ENCODE assay signal across 12 cellular contexts in genomic region chr7:131010029-131010705, GRCh38.
DNase-seq lines count a peak whose midpoint lies in the region; ATAC-seq and TF ChIP-seq lines count a peak whose summit lies in the region.
"Had no signal": no experiment of that assay in that cellular context is flagged by ENCODE, and none has a peak within 500 bp of the region (broad histone marks: within the 10 kb centered on the region; RNA-seq: fewer than 3 reads in every experiment).

No MANE protein-coding gene starts in this region.

- 94% methylated on average over 12 of the region's 12 CpGs for WGBS in smooth muscle cell (ENCODE audit: low lambda C conversion rate)

- H3K4me3 ChIP-seq in PC-9: no peak overlapping the region
- no peak overlapping the region for H3K4me3 ChIP-seq in effector memory CD4-positive, alpha-beta T cell (ENCODE audit: insufficient read depth, low read depth, low read length, poor library complexity, severe bottlenecking)
- H3K4me3 ChIP-seq in smooth muscle cell: no peak overlapping the region
- H3K4me3 ChIP-seq: coronary artery had no signal

- no peaks in the 10 kb centered on the region for H3K9me2 ChIP-seq in PC-9 (ENCODE audit: insufficient read depth)

- H3K4me1 Mint-ChIP-seq in type B pancreatic cell (ENCODE audit: unreplicated experiment): peaks cover 24% of the 10 kb centered on the region

- H3K4me3 Mint-ChIP-seq in type B pancreatic cell: no peak overlapping the region

- intact Hi-C loops in PC-9 (cut with micrococcal nuclease; ENCODE audit: unreplicated experiment): no loop called here

- no TSS peak for BruUV-seq in PC-9 (replicated peaks; lab: Mats Ljungman, UMichigan)

- TF ChIP-seq CTCF in PC-9 (conservative IDR thresholded peaks at IDR 0.05): no peak
- TF ChIP-seq CTCF in smooth muscle cell (IDR thresholded peaks at IDR 0.05; ENCODE audit: borderline replicate concordance, insufficient read depth, poor library complexity, severe bottlenecking): no peak
- TF ChIP-seq CTCF in type B pancreatic cell (conservative IDR thresholded peaks at IDR 0.05): no peak

- CTCF ChIA-PET in PC-9 (lab: Charles Lee): no interaction called here

- peaks cover 84% of the 10 kb centered on the region for H3F3A ChIP-seq in PC-9 (ENCODE audit: insufficient read depth, low read depth)
- peaks cover 40% of the 10 kb centered on the region for H3F3A ChIP-seq in smooth muscle cell (ENCODE audit: low read depth)

- H3K27ac ChIP-seq in PC-9: peak overlapping the region; percentile 64; the same call in 1 of the 2 replicates
- peak overlapping the region; percentile 56 for H3K27ac ChIP-seq in effector memory CD4-positive, alpha-beta T cell (ENCODE audit: insufficient read depth, low read length, poor library complexity, severe bottlenecking)
- H3K27ac ChIP-seq in smooth muscle cell (ENCODE audit: low read depth): peak overlapping the region; percentile 87

- no peak overlapping the region for H3K27ac Mint-ChIP-seq in type B pancreatic cell

- no peaks in the 10 kb centered on the region for H3K9me3 Mint-ChIP-seq in type B pancreatic cell

- H3K36me3 ChIP-seq in PC-9 (ENCODE audit: low read depth) (peaks cover 33% of the 10 kb centered on the region), smooth muscle cell (ENCODE audit: low read depth) (no peaks in the 10 kb centered on the region)
- H3K36me3 ChIP-seq in effector memory CD4-positive, alpha-beta T cell (ENCODE audit: control insufficient read depth, insufficient read depth, low read length): no peaks in the 10 kb centered on the region

- no peak overlapping the region for H2AFZ ChIP-seq in PC-9
- no peak overlapping the region for H2AFZ ChIP-seq in smooth muscle cell (ENCODE audit: low read depth)

- H3K36me3 Mint-ChIP-seq in type B pancreatic cell: no peaks in the 10 kb centered on the region

- H3K4me2 ChIP-seq in PC-9: no peak overlapping the region
- peak overlapping the region; percentile 73 for H3K4me2 ChIP-seq in smooth muscle cell

- H3K9me3 ChIP-seq in PC-9 (ENCODE audit: insufficient read depth, low read depth): no peaks in the 10 kb centered on the region
- H3K9me3 ChIP-seq in effector memory CD4-positive, alpha-beta T cell (ENCODE audit: control insufficient read depth, low read length): no peaks in the 10 kb centered on the region
- H3K9me3 ChIP-seq in smooth muscle cell (replicated peaks; ENCODE audit: low read depth): no peaks in the 10 kb centered on the region

- POLR2A ChIA-PET in PC-9 (lab: Charles Lee; ENCODE audit: unreplicated experiment): interaction anchor here (0.7 kb wide), 1 partner anchor 32 kb away, joined by 3 read pairs; no protein-coding TSS in a partner anchor

- no peaks in the 10 kb centered on the region for H3K27me3 ChIP-seq in PC-9 (ENCODE audit: insufficient read depth, low read depth)
- H3K27me3 ChIP-seq in effector memory CD4-positive, alpha-beta T cell (replicated peaks; ENCODE audit: control insufficient read depth, insufficient read depth, low read length, poor library complexity, severe bottlenecking): no peaks in the 10 kb centered on the region
- H3K27me3 ChIP-seq in smooth muscle cell (ENCODE audit: low read depth): no peaks in the 10 kb centered on the region

- H3K79me2 ChIP-seq in PC-9 (ENCODE audit: low read depth) (peaks cover 98% of the 10 kb centered on the region), smooth muscle cell (ENCODE audit: low read depth) (peaks cover 4% of the 10 kb centered on the region)

- H3K4me1 ChIP-seq in PC-9 (replicated peaks; ENCODE audit: insufficient read depth) (peaks cover 89% of the 10 kb centered on the region), smooth muscle cell (ENCODE audit: low read depth) (peaks cover 25% of the 10 kb centered on the region)
- peaks cover 57% of the 10 kb centered on the region for H3K4me1 ChIP-seq in effector memory CD4-positive, alpha-beta T cell (ENCODE audit: control insufficient read depth, insufficient read depth, low read length, poor library complexity, severe bottlenecking)

- DNase-seq in SKM-1 treated with dmso at 0.1 percent for 144 hours (lab: John Stamatoyannopoulos, UW; ENCODE audit: unreplicated experiment) (peak; percentile 50), SKM-1 (lab: John Stamatoyannopoulos, UW; ENCODE audit: unreplicated experiment) (no peak), PC-9 (no peak), smooth muscle cell (lab: John Stamatoyannopoulos, UW; ENCODE audit: unreplicated experiment) (no peak), type B pancreatic cell (ENCODE audit: extremely low spot score, unreplicated experiment) (no peak), NCI-H69 (lab: John Stamatoyannopoulos, UW) (no peak)
- no peak for DNase-seq in effector memory CD4-positive, alpha-beta T cell
- DNase-seq: hypothalamus; NCI-H187; stimulated activated CD4-positive, alpha-beta T cell treated with anti-CD3 and anti-CD28 coated beads, Interleukin-2, amount 100 ng/mL, for 48 hours had no signal

- H3K9ac ChIP-seq in smooth muscle cell (ENCODE audit: low read depth): no peak overlapping the region

- no peak for ATAC-seq in GM19467 (IDR thresholded peaks at IDR 0.05; ENCODE audit: unreplicated experiment)

- H3K27me3 Mint-ChIP-seq in type B pancreatic cell: peaks cover 18% of the 10 kb centered on the region

- peaks cover 49% of the 10 kb centered on the region for H4K20me1 ChIP-seq in PC-9 (ENCODE audit: insufficient read depth)
- H4K20me1 ChIP-seq in smooth muscle cell (ENCODE audit: low read depth): no peaks in the 10 kb centered on the region
